8 cellular contexts compared by ENCODE assay signal in genomic region chr7:29921404-29922010, GRCh38.
DNase-seq lines count a peak whose midpoint lies in the region; ATAC-seq, FAIRE-seq and TF ChIP-seq lines count a peak whose summit lies in the region.

No MANE protein-coding gene starts in this region.

- H3K36me3 Mint-ChIP-seq in activated naive CD8-positive, alpha-beta T cell treated with anti-CD3 and anti-CD28 coated beads, Interleukin-2, amount 10 ng/mL, durations not matched to agents 7 days and 5 days, result no peaks in the 10 kb centered on the region

- TF ChIP-seq CTCF in LNCaP clone FGC (IDR thresholded peaks at IDR 0.05; ENCODE audit: control insufficient read depth, extremely low read depth, insufficient read depth) (peak; percentile 92), gastrocnemius medialis (IDR thresholded peaks at IDR 0.05 in 4 of 5, conservative IDR thresholded peaks at IDR 0.05 in 1 of 5) (peak; percentile 72 to 91 (median 83))

- in situ Hi-C loops in gastrocnemius medialis (cut with MboI; ENCODE audit: low sequenced_read_pairs in 4 of 4), result loop anchor here in 2 of 4 donors (5.0 to 25.0 kb wide), 3 partner anchors 159 to 284 kb away; no protein-coding TSS in a partner anchor

- H3K4me1 ChIP-seq in gastrocnemius medialis, result no peaks in the 10 kb centered on the region

- peak; percentile 38 for FAIRE-seq in RCC 7860 (lab: Jason Lieb, UNC)

- no peaks in the 10 kb centered on the region for H3K36me3 ChIP-seq in gastrocnemius medialis

- no peak overlapping the region for H3K4me3 Mint-ChIP-seq in activated naive CD8-positive, alpha-beta T cell treated with anti-CD3 and anti-CD28 coated beads, Interleukin-2, amount 10 ng/mL, durations not matched to agents 7 days and 5 days

- DNase-seq in activated CD4-positive, CD25-positive, alpha-beta regulatory T cell treated with anti-CD3 and anti-CD28 coated beads, Interleukin-2, amount 50 U/mL, for 16 hours (ENCODE audit: low read depth, low spot score), result peak; percentile 6
- DNase-seq in activated CD4-positive, CD25-positive, alpha-beta regulatory T cell treated with anti-CD3 and anti-CD28 coated beads, Interleukin-2, amount 50 U/mL, for 72 hours, result no peak
- peak; percentile 62 for DNase-seq in HCEC 1CT
- no peak for DNase-seq in LNCaP clone FGC (ENCODE audit: low read depth)
- peak; percentile 59 for DNase-seq in RCC 7860 (ENCODE audit: low spot score)
- DNase-seq in activated naive CD8-positive, alpha-beta T cell treated with anti-CD3 and anti-CD28 coated beads, Interleukin-2, amount 10 ng/mL, durations not matched to agents 7 days and 5 days, result no peak
- DNase-seq in left ventricle myocardium superior, result no peak
- DNase-seq in gastrocnemius medialis, result peak in 1 of 2 donors; percentile 28

- no peaks in the 10 kb centered on the region for H3K4me1 Mint-ChIP-seq in activated naive CD8-positive, alpha-beta T cell treated with anti-CD3 and anti-CD28 coated beads, Interleukin-2, amount 10 ng/mL, durations not matched to agents 7 days and 5 days

- no peak overlapping the region for H3K4me3 ChIP-seq in LNCaP clone FGC (ENCODE audit: low read depth, low read length)
- H3K4me3 ChIP-seq in gastrocnemius medialis, result no peak overlapping the region

- TF ChIP-seq POLR2A in gastrocnemius medialis (IDR thresholded peaks at IDR 0.05), result no peak

- no peak overlapping the region for H3K27ac Mint-ChIP-seq in activated naive CD8-positive, alpha-beta T cell treated with anti-CD3 and anti-CD28 coated beads, Interleukin-2, amount 10 ng/mL, durations not matched to agents 7 days and 5 days

- no peaks in the 10 kb centered on the region for H3K27me3 ChIP-seq in gastrocnemius medialis

- H3K27ac ChIP-seq in gastrocnemius medialis, result no peak overlapping the region

- H3K9me3 ChIP-seq in gastrocnemius medialis, result no peaks in the 10 kb centered on the region

- POLR2A ChIA-PET in activated naive CD8-positive, alpha-beta T cell treated with anti-CD3 and anti-CD28 coated beads, Interleukin-2, amount 10 ng/mL, durations not matched to agents 7 days and 5 days (lab: Charles Lee), result no interaction called here

- ATAC-seq in activated naive CD8-positive, alpha-beta T cell treated with anti-CD3 and anti-CD28 coated beads, Interleukin-2, amount 10 ng/mL, durations not matched to agents 7 days and 5 days (ENCODE audit: low read depth), result peak; percentile 71
- peak; percentile 89 for ATAC-seq in left ventricle myocardium superior
- ATAC-seq in gastrocnemius medialis, result peak; percentile 82 to 87

- no peaks in the 10 kb centered on the region for H3K27me3 Mint-ChIP-seq in activated naive CD8-positive, alpha-beta T cell treated with anti-CD3 and anti-CD28 coated beads, Interleukin-2, amount 10 ng/mL, durations not matched to agents 7 days and 5 days

- no peaks in the 10 kb centered on the region for H3K9me3 Mint-ChIP-seq in activated naive CD8-positive, alpha-beta T cell treated with anti-CD3 and anti-CD28 coated beads, Interleukin-2, amount 10 ng/mL, durations not matched to agents 7 days and 5 days

- intact Hi-C loops in left ventricle myocardium superior (cut with micrococcal nuclease), result loop anchor here (5.0 kb wide), 2 partner anchors 174 to 284 kb away; no protein-coding TSS in a partner anchor
- intact Hi-C loops in gastrocnemius medialis (cut with DNase I; ENCODE audit: low total_unique reads), result loop anchor here (1.0 to 10.0 kb wide), 5 partner anchors 115 to 284 kb away; partner anchors contain the start of gene WIPF3

Comparison
In these comparisons a context has a peak if more than half of its experiments do, and no peak if none do; other contexts are left out.
1. DNase-seq: peak in activated CD4-positive, CD25-positive, alpha-beta regulatory T cell treated with anti-CD3 and anti-CD28 coated beads, Interleukin-2, amount 50 U/mL, for 16 hours (single experiment), HCEC 1CT (single experiment) and RCC 7860 (single experiment); none in activated CD4-positive, CD25-positive, alpha-beta regulatory T cell treated with anti-CD3 and anti-CD28 coated beads, Interleukin-2, amount 50 U/mL, for 72 hours (single experiment), LNCaP clone FGC (single experiment), activated naive CD8-positive, alpha-beta T cell treated with anti-CD3 and anti-CD28 coated beads, Interleukin-2, amount 10 ng/mL, durations not matched to agents 7 days and 5 days (single experiment) and left ventricle myocardium superior (single experiment).
2. Peak in every context shown above with its lines, with median percentiles within 50 percentile points of each other: ATAC-seq.